39 cellular contexts compared by ENCODE assay signal in the genomic region with DNA sequence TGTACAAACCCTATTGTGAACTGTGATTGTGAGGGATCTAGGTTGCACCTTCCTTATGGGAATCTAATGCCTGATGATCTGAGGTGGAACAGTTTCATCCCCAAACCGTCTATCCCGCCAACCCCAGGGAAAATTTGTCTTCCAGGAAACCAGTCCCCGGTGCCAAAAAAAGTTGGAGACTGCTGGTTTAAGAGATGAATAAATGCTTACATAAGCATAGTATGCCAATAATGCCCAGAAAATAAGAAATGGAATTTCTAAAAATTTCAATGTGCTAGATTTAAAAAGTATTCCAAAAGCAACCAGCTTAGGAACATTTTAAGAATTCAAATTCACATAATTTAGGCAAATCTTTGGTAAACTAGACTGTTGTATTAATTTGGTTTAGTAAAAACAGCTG. TPM values are rescaled to one million over a fixed set of nuclear protein-coding genes. Genes with fewer than 3 reads are reported as not detected.
"Had no signal": no experiment of that assay in that cellular context is flagged by ENCODE, and none has a peak within 500 bp of the region (broad histone marks: within the 10 kb centered on the region; RNA-seq: fewer than 3 reads in every experiment).

No MANE protein-coding gene starts in this region.

- H3K4me3 Mint-ChIP-seq: activated CD4-positive, alpha-beta memory T cell treated with anti-CD3 and anti-CD28 coated beads, Interleukin-2, amount 10 ng/mL, durations not matched to agents 7 days and 5 days; activated CD4-positive, alpha-beta T cell treated with anti-CD3 and anti-CD28 coated beads for 36 hours; activated CD4-positive, alpha-beta T cell treated with anti-CD3 and anti-CD28 coated beads, Interleukin-2, amount 10 ng/mL, durations not matched to agents 7 days and 5 days; activated CD8-positive, alpha-beta memory T cell treated with anti-CD3 and anti-CD28 coated beads, Interleukin-2, amount 10 ng/mL, durations not matched to agents 7 days and 5 days; activated CD8-positive, alpha-beta T cell treated with anti-CD3 and anti-CD28 coated beads, Interleukin-2, amount 10 ng/mL, durations not matched to agents 7 days and 5 days; activated naive CD4-positive, alpha-beta T cell treated with anti-CD3 and anti-CD28 coated beads for 36 hours; activated naive CD8-positive, alpha-beta T cell treated with anti-CD3 and anti-CD28 coated beads for 36 hours; activated T-cell treated with anti-CD3 and anti-CD28 coated beads, Interleukin-2, amount 50 U/mL, for 24 hours; T-helper 1 cell treated with Interleukin-12 subunit alpha and Interleukin-12 subunit beta and Interleukin-4 antibody, amounts not matched to agents 30 μg/mL and 1 μg/mL, for 36 hours; T-helper 2 cell treated with Interferon-gamma antibody and Interleukin-4, amounts not matched to agents 5 μg/mL and 100 μg/mL, for 36 hours; WTC11 had no signal

- FAIRE-seq: astrocyte, TTC549 had no signal

- H3K9me3 ChIP-seq: adrenal gland, body of pancreas, breast epithelium had no signal

- H3K36me3 Mint-ChIP-seq: activated CD8-positive, alpha-beta memory T cell treated with anti-CD3 and anti-CD28 coated beads, Interleukin-2, amount 10 ng/mL, durations not matched to agents 7 days and 5 days; WTC11 had no signal

- H3K27ac ChIP-seq: adrenal gland, body of pancreas, brain microvascular endothelial cell, breast epithelium, WERI-Rb-1 had no signal

- H3K27me3 Mint-ChIP-seq: activated naive CD8-positive, alpha-beta T cell treated with anti-CD3 and anti-CD28 coated beads for 36 hours; activated T-cell treated with anti-CD3 and anti-CD28 coated beads, Interleukin-2, amount 50 U/mL, for 24 hours had no signal

- H3K27ac Mint-ChIP-seq: activated CD4-positive, alpha-beta memory T cell treated with anti-CD3 and anti-CD28 coated beads, Interleukin-2, amount 10 ng/mL, durations not matched to agents 7 days and 5 days; activated CD4-positive, alpha-beta T cell treated with anti-CD3 and anti-CD28 coated beads for 36 hours; activated CD4-positive, alpha-beta T cell treated with anti-CD3 and anti-CD28 coated beads, Interleukin-2, amount 10 ng/mL, durations not matched to agents 7 days and 5 days; activated CD8-positive, alpha-beta memory T cell treated with anti-CD3 and anti-CD28 coated beads, Interleukin-2, amount 10 ng/mL, durations not matched to agents 7 days and 5 days; activated CD8-positive, alpha-beta T cell treated with anti-CD3 and anti-CD28 coated beads, Interleukin-2, amount 10 ng/mL, durations not matched to agents 7 days and 5 days; activated naive CD4-positive, alpha-beta T cell treated with anti-CD3 and anti-CD28 coated beads for 36 hours; activated naive CD4-positive, alpha-beta T cell treated with anti-CD3 and anti-CD28 coated beads, Interleukin-2, amount 50 U/mL, for 72 hours; activated naive CD8-positive, alpha-beta T cell treated with anti-CD3 and anti-CD28 coated beads for 36 hours; activated T-cell treated with anti-CD3 and anti-CD28 coated beads, Interleukin-2, amount 50 U/mL, for 24 hours; T-helper 1 cell treated with Interleukin-12 subunit alpha and Interleukin-12 subunit beta and Interleukin-4 antibody, amounts not matched to agents 30 μg/mL and 1 μg/mL, for 36 hours; T-helper 2 cell treated with Interferon-gamma antibody and Interleukin-4, amounts not matched to agents 5 μg/mL and 100 μg/mL, for 36 hours; WTC11 had no signal

- DNase-seq: activated CD4-positive, alpha-beta memory T cell treated with anti-CD3 and anti-CD28 coated beads, Interleukin-2, amount 10 ng/mL, durations not matched to agents 7 days and 5 days; activated CD4-positive, alpha-beta T cell treated with anti-CD3 and anti-CD28 coated beads for 1 hour; activated CD4-positive, alpha-beta T cell treated with anti-CD3 and anti-CD28 coated beads for 36 hours; activated CD4-positive, alpha-beta T cell treated with anti-CD3 and anti-CD28 coated beads for 48 hours; activated CD4-positive, alpha-beta T cell treated with anti-CD3 and anti-CD28 coated beads, Interleukin-2, amount 10 ng/mL, durations not matched to agents 7 days and 5 days; activated CD4-positive, alpha-beta T cell treated with anti-CD3 and anti-CD28 coated beads, Interleukin-2, amount 50 U/mL, for 48 hours; activated CD4-positive, CD25-positive, alpha-beta regulatory T cell; activated CD8-positive, alpha-beta memory T cell treated with anti-CD3 and anti-CD28 coated beads for 24 hours; activated CD8-positive, alpha-beta memory T cell treated with anti-CD3 and anti-CD28 coated beads, Interleukin-2, amount 10 ng/mL, durations not matched to agents 7 days and 5 days; activated CD8-positive, alpha-beta memory T cell treated with anti-CD3 and anti-CD28 coated beads, Interleukin-2, amount 50 U/mL, for 48 hours; activated CD8-positive, alpha-beta T cell treated with anti-CD3 and anti-CD28 coated beads, Interleukin-2, amount 10 ng/mL, durations not matched to agents 7 days and 5 days; activated effector memory CD4-positive, alpha-beta T cell treated with anti-CD3 and anti-CD28 coated beads, Interleukin-2, amount 50 U/mL, for 16 hours; activated gamma-delta T cell treated with Interleukin-2 at 50 U/mL for 16 hours; activated naive CD4-positive, alpha-beta T cell; activated naive CD4-positive, alpha-beta T cell treated with anti-CD3 and anti-CD28 coated beads for 36 hours; activated naive CD4-positive, alpha-beta T cell treated with anti-CD3 and anti-CD28 coated beads, Interleukin-2, amount 50 U/mL, for 16 hours; activated naive CD8-positive, alpha-beta T cell treated with anti-CD3 and anti-CD28 coated beads for 36 hours; activated T-cell treated with anti-CD3 and anti-CD28 coated beads, Interleukin-2, amount 50 U/mL, for 24 hours; activated T-cell treated with anti-CD3 and anti-CD28 coated beads, Interleukin-2, amount 50 U/mL, for 48 hours; adrenal gland; amniotic stem cell; aorta; body of pancreas; brain microvascular endothelial cell; central memory CD4-positive, alpha-beta T cell; T-helper 1 cell; T-helper 2 cell; T-helper 9 cell; WERI-Rb-1 had no signal

- ATAC-seq: activated CD4-positive, alpha-beta T cell treated with anti-CD3 and anti-CD28 coated beads for 36 hours; activated CD4-positive, CD25-positive, alpha-beta regulatory T cell treated with anti-CD3 and anti-CD28 coated beads, Interleukin-2, amount 50 U/mL, for 24 hours; activated CD8-positive, alpha-beta memory T cell treated with anti-CD3 and anti-CD28 coated beads, Interleukin-2, amount 10 ng/mL, durations not matched to agents 7 days and 5 days; activated CD8-positive, alpha-beta T cell treated with anti-CD3 and anti-CD28 coated beads, Interleukin-2, amount 10 ng/mL, durations not matched to agents 7 days and 5 days; activated naive CD4-positive, alpha-beta T cell treated with anti-CD3 and anti-CD28 coated beads, Interleukin-2, amount 50 U/mL, for 72 hours; body of pancreas; WTC11 had no signal

- H3K9me3 Mint-ChIP-seq: activated CD4-positive, alpha-beta memory T cell treated with anti-CD3 and anti-CD28 coated beads, Interleukin-2, amount 10 ng/mL, durations not matched to agents 7 days and 5 days; activated CD4-positive, alpha-beta T cell treated with anti-CD3 and anti-CD28 coated beads, Interleukin-2, amount 10 ng/mL, durations not matched to agents 7 days and 5 days; activated naive CD4-positive, alpha-beta T cell treated with anti-CD3 and anti-CD28 coated beads for 36 hours; activated naive CD4-positive, alpha-beta T cell treated with anti-CD3 and anti-CD28 coated beads, Interleukin-2, amount 50 U/mL, for 72 hours; activated naive CD8-positive, alpha-beta T cell treated with anti-CD3 and anti-CD28 coated beads for 36 hours; activated T-cell treated with anti-CD3 and anti-CD28 coated beads, Interleukin-2, amount 50 U/mL, for 24 hours; T-helper 1 cell treated with Interleukin-12 subunit alpha and Interleukin-12 subunit beta and Interleukin-4 antibody, amounts not matched to agents 30 μg/mL and 1 μg/mL, for 36 hours; T-helper 2 cell treated with Interferon-gamma antibody and Interleukin-4, amounts not matched to agents 5 μg/mL and 100 μg/mL, for 36 hours; WTC11 had no signal

- H3K36me3 ChIP-seq: adrenal gland, brain microvascular endothelial cell, breast epithelium, WERI-Rb-1 had no signal

- H3K4me3 ChIP-seq: adrenal gland, body of pancreas, breast epithelium had no signal

- H3K4me1 ChIP-seq: body of pancreas, breast epithelium had no signal

- H3K27me3 ChIP-seq: adrenal gland, body of pancreas, brain microvascular endothelial cell, breast epithelium had no signal

RNA-seq across cellular contexts. Expression of gene RNU6-8, which starts 5.4 kb away (rescaled TPM):
- total RNA-seq: activated CD4-positive, alpha-beta memory T cell treated with anti-CD3 and anti-CD28 coated beads, Interleukin-2, amount 10 ng/mL, durations not matched to agents 7 days and 5 days; activated CD4-positive, alpha-beta T cell treated with anti-CD3 and anti-CD28 coated beads for 36 hours; activated CD4-positive, alpha-beta T cell treated with anti-CD3 and anti-CD28 coated beads, Interleukin-2, amount 10 ng/mL, durations not matched to agents 7 days and 5 days; activated CD8-positive, alpha-beta memory T cell treated with anti-CD3 and anti-CD28 coated beads, Interleukin-2, amount 10 ng/mL, durations not matched to agents 7 days and 5 days; activated CD8-positive, alpha-beta T cell treated with anti-CD3 and anti-CD28 coated beads, Interleukin-2, amount 10 ng/mL, durations not matched to agents 7 days and 5 days; activated naive CD4-positive, alpha-beta T cell treated with anti-CD3 and anti-CD28 coated beads for 36 hours; activated naive CD4-positive, alpha-beta T cell treated with anti-CD3 and anti-CD28 coated beads, Interleukin-2, amount 50 U/mL, for 72 hours; activated naive CD8-positive, alpha-beta T cell treated with anti-CD3 and anti-CD28 coated beads for 36 hours; adrenal gland; aorta; astrocyte; body of pancreas; breast epithelium; cardiac septum; cerebellum; WTC11 had no signal
- polyA plus RNA-seq: adrenal gland, aorta had no signal

RNA-seq across cellular contexts. Expression of gene RNU6-7, which starts 6.6 kb away (rescaled TPM):
- total RNA-seq: activated CD4-positive, alpha-beta memory T cell treated with anti-CD3 and anti-CD28 coated beads, Interleukin-2, amount 10 ng/mL, durations not matched to agents 7 days and 5 days; activated CD4-positive, alpha-beta T cell treated with anti-CD3 and anti-CD28 coated beads for 36 hours; activated CD4-positive, alpha-beta T cell treated with anti-CD3 and anti-CD28 coated beads, Interleukin-2, amount 10 ng/mL, durations not matched to agents 7 days and 5 days; activated CD8-positive, alpha-beta memory T cell treated with anti-CD3 and anti-CD28 coated beads, Interleukin-2, amount 10 ng/mL, durations not matched to agents 7 days and 5 days; activated CD8-positive, alpha-beta T cell treated with anti-CD3 and anti-CD28 coated beads, Interleukin-2, amount 10 ng/mL, durations not matched to agents 7 days and 5 days; activated naive CD4-positive, alpha-beta T cell treated with anti-CD3 and anti-CD28 coated beads for 36 hours; activated naive CD4-positive, alpha-beta T cell treated with anti-CD3 and anti-CD28 coated beads, Interleukin-2, amount 50 U/mL, for 72 hours; activated naive CD8-positive, alpha-beta T cell treated with anti-CD3 and anti-CD28 coated beads for 36 hours; adrenal gland; aorta; astrocyte; body of pancreas; breast epithelium; cardiac septum; cerebellum; WTC11 had no signal
- polyA plus RNA-seq: adrenal gland, aorta had no signal
